Comparison of ENCODE assay signal across 33 cellular contexts in genomic region chr5:31607546-31607945, GRCh38.
"Had no signal": no experiment of that assay in that cellular context is flagged by ENCODE, and none has a peak within 500 bp of the region (broad histone marks: within the 10 kb centered on the region; RNA-seq: fewer than 3 reads in every experiment).

No MANE protein-coding gene starts in this region.

- ATAC-seq: activated naive CD4-positive, alpha-beta T cell treated with anti-CD3 and anti-CD28 coated beads, Interleukin-2, amount 50 U/mL, for 72 hours; activated naive CD8-positive, alpha-beta T cell treated with anti-CD3 and anti-CD28 coated beads, Interleukin-2, amount 50 U/mL, for 24 hours; activated T-cell treated with anti-CD3 and anti-CD28 coated beads, Interleukin-2, amount 50 U/mL, for 4 hours; activated T-cell treated with anti-CD3 and anti-CD28 coated beads, Interleukin-2, amount 50 U/mL, for 72 hours; activated T-helper 17 cell treated with anti-CD3 and anti-CD28 coated beads, Interleukin-2, amount 50 U/mL, for 72 hours; body of pancreas had no signal

- FAIRE-seq: astrocyte, bronchial epithelial cell, colon had no signal

- H3K27ac ChIP-seq: adrenal gland, ascending aorta, brain microvascular endothelial cell, breast epithelium, cardiac muscle cell had no signal

- DNase-seq: activated effector memory CD4-positive, alpha-beta T cell treated with anti-CD3 and anti-CD28 coated beads, Interleukin-2, amount 50 U/mL, for 16 hours; activated effector memory CD4-positive, alpha-beta T cell treated with Interleukin-2 at 50 U/mL for 16 hours; activated gamma-delta T cell; activated gamma-delta T cell treated with Interleukin-2 at 50 U/mL for 16 hours; activated naive CD4-positive, alpha-beta T cell; activated naive CD4-positive, alpha-beta T cell treated with anti-CD3 and anti-CD28 coated beads for 36 hours; activated naive CD4-positive, alpha-beta T cell treated with anti-CD3 and anti-CD28 coated beads, Interleukin-2, amount 10 ng/mL, durations not matched to agents 7 days and 5 days; activated naive CD4-positive, alpha-beta T cell treated with anti-CD3 and anti-CD28 coated beads, Interleukin-2, amount 50 U/mL, for 16 hours; activated naive CD4-positive, alpha-beta T cell treated with Interleukin-2 at 50 U/mL for 16 hours; activated naive CD8-positive, alpha-beta T cell treated with anti-CD3 and anti-CD28 coated beads for 36 hours; activated naive CD8-positive, alpha-beta T cell treated with anti-CD3 and anti-CD28 coated beads, Interleukin-2, amount 10 ng/mL, durations not matched to agents 7 days and 5 days; activated naive CD8-positive, alpha-beta T cell treated with anti-CD3 and anti-CD28 coated beads, Interleukin-2, amount 50 U/mL, for 24 hours; activated T-cell treated with anti-CD3 and anti-CD28 coated beads, Interleukin-2, amount 50 U/mL, for 4 hours; activated T-cell treated with anti-CD3 and anti-CD28 coated beads, Interleukin-2, amount 50 U/mL, for 48 hours; activated T-cell treated with anti-CD3 and anti-CD28 coated beads, Interleukin-2, amount 50 U/mL, for 72 hours; adrenal gland; amniotic stem cell; amygdala; anterior cingulate cortex; aorta; body of pancreas; brain microvascular endothelial cell; caudate nucleus; central memory CD4-positive, alpha-beta T cell; cerebellar nuclear complex had no signal

- H3K4me3 ChIP-seq: adrenal gland, ascending aorta, body of pancreas, breast epithelium, cardiac muscle cell had no signal

- H3K4me1 ChIP-seq: adrenal gland, ascending aorta, body of pancreas, breast epithelium had no signal

- H3K9me3 ChIP-seq: adrenal gland, ascending aorta, body of pancreas, breast epithelium had no signal
